In genomic region chr10:107144490-107144889, GRCh38 we compare ENCODE assay signal across 2 cellular contexts.
TF ChIP-seq lines count a peak whose summit lies in the region.

No MANE protein-coding gene starts in this region.

TF ChIP-seq in H1, 55 proteins besides CTCF, POLR2A, EP300 and RAD21:
- TF ChIP-seq TEAD4 (IDR thresholded peaks at IDR 0.05; ENCODE audit: low read depth, low read length): peak; percentile 89
- TF ChIP-seq GTF2F1 (IDR thresholded peaks at IDR 0.05; ENCODE audit: borderline replicate concordance, low read depth, low read length): no peak
- TF ChIP-seq CBX5 (IDR thresholded peaks at IDR 0.05; ENCODE audit: low read depth, low read length): no peak
- TF ChIP-seq SIN3A (conservative IDR thresholded peaks at IDR 0.05 in 1 of 2, IDR thresholded peaks at IDR 0.05 in 1 of 2; ENCODE audit: low read depth in 1 of 2, low read length in 2 of 2): peak; percentile 53 to 66; a peak in 1 of 4 replicates
TF ChIP-seq in H1: peak in this region for 2.

TF ChIP-seq in neural cell, 6 proteins besides CTCF, POLR2A, EP300 and RAD21:
- no peak for TF ChIP-seq MXI1 (conservative IDR thresholded peaks at IDR 0.05; ENCODE audit: poor library complexity, severe bottlenecking)
- TF ChIP-seq EZH2 (IDR thresholded peaks at IDR 0.05; ENCODE audit: borderline replicate concordance, insufficient read depth, low read length, poor library complexity, severe bottlenecking): no peak
- TF ChIP-seq SMC3 (conservative IDR thresholded peaks at IDR 0.05; ENCODE audit: poor library complexity): peak; percentile 55
- no peak for TF ChIP-seq REST (IDR thresholded peaks at IDR 0.05; ENCODE audit: borderline replicate concordance)
- TF ChIP-seq POLR2AphosphoS5 (IDR thresholded peaks at IDR 0.05): no peak
- no peak for TF ChIP-seq TAF1 (IDR thresholded peaks at IDR 0.05; ENCODE audit: low read depth)
